ENCODE assay signal across 6 cellular contexts in the genomic region with DNA sequence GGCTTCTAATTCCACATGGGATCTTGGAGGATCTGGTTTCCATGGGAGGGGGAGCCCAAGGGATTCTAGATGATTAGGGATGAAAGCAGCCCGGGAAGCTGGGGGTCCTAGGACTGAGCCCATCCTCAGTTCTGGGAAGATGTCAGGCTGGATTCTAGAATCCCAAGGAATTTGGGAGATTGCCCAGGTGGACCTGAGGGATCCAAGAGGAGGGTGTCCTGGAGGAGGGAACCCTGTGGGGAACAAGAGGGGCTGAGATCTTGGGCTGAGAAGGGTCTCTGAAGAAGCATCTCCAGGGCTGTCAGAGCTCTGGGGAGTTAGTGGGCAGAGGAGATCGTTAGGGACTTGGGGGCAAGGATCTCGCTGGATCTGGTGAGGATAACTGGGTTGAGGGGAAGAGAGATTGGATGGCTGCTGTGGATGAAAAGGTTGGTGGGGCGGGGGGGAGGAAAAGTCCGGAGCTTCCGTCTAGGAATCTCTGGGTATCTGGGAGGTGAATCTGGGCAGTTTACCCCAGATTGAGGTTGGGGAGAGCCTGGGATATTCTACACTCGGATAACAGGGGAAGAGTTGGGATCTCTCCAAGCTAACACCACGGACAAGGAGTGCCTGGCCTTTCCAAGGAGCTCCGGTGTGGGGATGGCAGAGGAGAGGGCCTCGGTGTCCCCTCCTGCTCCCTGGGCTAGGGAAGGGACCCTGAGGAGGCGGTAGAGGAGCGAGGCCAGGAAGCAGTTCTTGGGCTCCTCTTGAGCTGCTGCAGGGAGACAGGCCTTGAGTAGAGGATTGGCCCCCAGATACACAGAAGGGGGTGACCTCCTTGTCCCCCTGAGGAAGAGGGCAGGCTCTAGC. TPM values are rescaled to one million over a fixed set of nuclear protein-coding genes. Genes with fewer than 3 reads are reported as not detected.
DNase-seq lines count a peak whose midpoint lies in the region; ATAC-seq, FAIRE-seq and TF ChIP-seq lines count a peak whose summit lies in the region.

No MANE protein-coding gene starts in this region.

- ATAC-seq in A549 = no peak
- ATAC-seq in HG03175 (IDR thresholded peaks at IDR 0.05; ENCODE audit: unreplicated experiment) = no peak

- no peaks in the 10 kb centered on the region for H4K20me1 ChIP-seq in OCI-LY3 (ENCODE audit: insufficient read depth, low read length)
- peaks cover 3% of the 10 kb centered on the region for H4K20me1 ChIP-seq in hepatocyte (ENCODE audit: insufficient read depth, poor library complexity, severe bottlenecking)

- H3K9me3 ChIP-seq in A549 = no peaks in the 10 kb centered on the region
- no peaks in the 10 kb centered on the region for H3K9me3 ChIP-seq in OCI-LY3 (ENCODE audit: insufficient read depth, low read length)
- H3K9me3 ChIP-seq in hepatocyte (ENCODE audit: low read depth) = no peaks in the 10 kb centered on the region

- FAIRE-seq in A549 (lab: Jason Lieb, UNC) = no peak

- no peak for TF ChIP-seq POLR2A in A549 (IDR thresholded peaks at IDR 0.05; ENCODE audit: low read length)

- H2AFZ ChIP-seq in OCI-LY3 (ENCODE audit: low read depth, low read length) = no peak overlapping the region
- no peak overlapping the region for H2AFZ ChIP-seq in hepatocyte

- peaks cover 15% of the 10 kb centered on the region; the same call in 2 of the 3 replicates for H3K4me1 ChIP-seq in A549
- peaks cover 7% of the 10 kb centered on the region for H3K4me1 ChIP-seq in OCI-LY3 (ENCODE audit: low read length)
- peaks cover 5% of the 10 kb centered on the region for H3K4me1 ChIP-seq in hepatocyte (ENCODE audit: insufficient read depth)

- H3K36me3 ChIP-seq in OCI-LY3 (replicated peaks; ENCODE audit: low read depth, low read length) = no peaks in the 10 kb centered on the region
- H3K36me3 ChIP-seq in hepatocyte (replicated peaks; ENCODE audit: insufficient read depth, low read depth) = no peaks in the 10 kb centered on the region

- no peaks in the 10 kb centered on the region for H3K79me2 ChIP-seq in OCI-LY3 (ENCODE audit: low read length)
- peaks cover 20% of the 10 kb centered on the region for H3K79me2 ChIP-seq in hepatocyte

- peak overlapping the region; percentile 95 to 99 for H3K27ac ChIP-seq in A549
- no peak overlapping the region for H3K27ac ChIP-seq in OCI-LY3 (ENCODE audit: low read length)
- H3K27ac ChIP-seq in hepatocyte = peak overlapping the region; percentile 32

- POLR2A ChIA-PET in A549 (lab: Yijun Ruan, JAX) = no interaction called here

- H3K27me3 ChIP-seq in OCI-LY3 (ENCODE audit: low read depth, low read length) (no peaks in the 10 kb centered on the region), hepatocyte (no peaks in the 10 kb centered on the region)

- no peaks in the 10 kb centered on the region for H3K9me2 ChIP-seq in hepatocyte (replicated peaks; ENCODE audit: insufficient read depth)

- H3K4me2 ChIP-seq in A549 (peak overlapping the region; percentile 97), OCI-LY3 (ENCODE audit: low read length) (peak overlapping the region; percentile 93), hepatocyte (peak overlapping the region; percentile 93)

- no peak for TF ChIP-seq EP300 in A549 (IDR thresholded peaks at IDR 0.05)

- 79% methylated on average over 12 of the region's 12 CpGs for WGBS in A549 (ENCODE audit: missing lambda C conversion rate)
- 68% methylated on average over 11 of the region's 12 CpGs for WGBS in hepatocyte (ENCODE audit: low lambda C conversion rate, missing lambda C conversion rate)

- no peak for TF ChIP-seq RAD21 in A549 (conservative IDR thresholded peaks at IDR 0.05 in 1 of 2, IDR thresholded peaks at IDR 0.05 in 1 of 2)

- DNase-seq in A549 (ENCODE audit: low read depth in 1 of 2, low spot score in 1 of 2) = no peak
- peak; percentile 8 for DNase-seq in hepatocyte (ENCODE audit: low spot score)
- DNase-seq in Kasumi-1 (lab: John Stamatoyannopoulos, UW) = no peak
- no peak for DNase-seq in GOT3 (lab: John Stamatoyannopoulos, UW)

- CTCF ChIA-PET in A549 (lab: Yijun Ruan, JAX) = interaction anchor here (1.0 to 12.2 kb wide), 4 partner anchors 10 to 81 kb away, joined by 4 to 134 read pairs (median 8); no protein-coding TSS in a partner anchor

- TF ChIP-seq CTCF in A549 (IDR thresholded peaks at IDR 0.05) (no peak), OCI-LY3 (IDR thresholded peaks at IDR 0.05; ENCODE audit: low read depth, low read length) (no peak), hepatocyte (IDR thresholded peaks at IDR 0.05; ENCODE audit: poor library complexity) (no peak)

- H3K4me3 ChIP-seq in A549 (peak overlapping the region; percentile 87), OCI-LY3 (ENCODE audit: low read length) (peak overlapping the region; percentile 79), hepatocyte (peak overlapping the region; percentile 71)

- H3K9ac ChIP-seq in OCI-LY3 (ENCODE audit: low read length) = peak overlapping the region; percentile 79

TF ChIP-seq in A549, 52 proteins besides CTCF, POLR2A, EP300 and RAD21 (continues in another document):
- TF ChIP-seq, protein P1, sequence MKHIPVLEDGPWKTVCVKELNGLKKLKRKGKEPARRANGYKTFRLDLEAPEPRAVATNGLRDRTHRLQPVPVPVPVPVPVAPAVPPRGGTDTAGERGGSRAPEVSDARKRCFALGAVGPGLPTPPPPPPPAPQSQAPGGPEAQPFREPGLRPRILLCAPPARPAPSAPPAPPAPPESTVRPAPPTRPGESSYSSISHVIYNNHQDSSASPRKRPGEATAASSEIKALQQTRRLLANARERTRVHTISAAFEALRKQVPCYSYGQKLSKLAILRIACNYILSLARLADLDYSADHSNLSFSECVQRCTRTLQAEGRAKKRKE (CRISPR knock-in tag; IDR thresholded peaks at IDR 0.05; ENCODE audit: low read depth) = no peak
- TF ChIP-seq HOXA7 (CRISPR knock-in tag; IDR thresholded peaks at IDR 0.05) (no peak), HDAC2 (IDR thresholded peaks at IDR 0.05) (no peak), BHLHE40 (IDR thresholded peaks at IDR 0.05; ENCODE audit: low read depth, low read length) (no peak), ZSCAN20 (CRISPR knock-in tag; IDR thresholded peaks at IDR 0.05) (no peak), NPAS2 (CRISPR knock-in tag; IDR thresholded peaks at IDR 0.05; ENCODE audit: borderline replicate concordance) (no peak), EHF (CRISPR knock-in tag; IDR thresholded peaks at IDR 0.05) (no peak), RCOR1 (IDR thresholded peaks at IDR 0.05; ENCODE audit: low read depth, low read length) (no peak)
- TF ChIP-seq, protein P2, sequence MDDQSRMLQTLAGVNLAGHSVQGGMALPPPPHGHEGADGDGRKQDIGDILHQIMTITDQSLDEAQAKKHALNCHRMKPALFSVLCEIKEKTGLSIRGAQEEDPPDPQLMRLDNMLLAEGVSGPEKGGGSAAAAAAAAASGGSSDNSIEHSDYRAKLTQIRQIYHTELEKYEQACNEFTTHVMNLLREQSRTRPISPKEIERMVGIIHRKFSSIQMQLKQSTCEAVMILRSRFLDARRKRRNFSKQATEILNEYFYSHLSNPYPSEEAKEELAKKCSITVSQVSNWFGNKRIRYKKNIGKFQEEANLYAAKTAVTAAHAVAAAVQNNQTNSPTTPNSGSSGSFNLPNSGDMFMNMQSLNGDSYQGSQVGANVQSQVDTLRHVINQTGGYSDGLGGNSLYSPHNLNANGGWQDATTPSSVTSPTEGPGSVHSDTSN (IDR thresholded peaks at IDR 0.05) = no peak

RNA-seq across cellular contexts. Expression of a gene that starts 1.6 kb away (rescaled TPM):
- 5.6 and 7.0 TPM in 2 replicates for polyA plus RNA-seq in A549 (2011; rRNA removed)
- polyA plus RNA-seq in A549 (2012; cell fraction: cytosol; rRNA removed) = 11.4 and 17.1 TPM in 2 replicates
- polyA plus RNA-seq in A549 (2012; cell fraction: nucleus; rRNA removed) = 29.7 and 38.9 TPM in 2 replicates
- 15.5 to 21.5 TPM (median 18.3 TPM) in 3 replicates for polyA plus RNA-seq in A549 (2017; fragmentation: RNase III; extraction: RNeasy Plus Mini Kit Qiagen cat#74134 plus additional on column Dnase treatment)
- 6.8 and 9.4 TPM in 2 replicates for polyA minus RNA-seq in A549 (2011; rRNA and poly(A)+ RNA removed)
- 15.6 and 19.4 TPM in 2 replicates for total RNA-seq in hepatocyte
- 2.1 and 3.6 TPM in 2 replicates for polyA plus RNA-seq in hepatocyte

RNA-seq across cellular contexts. Expression of a gene that starts 23.8 kb away (rescaled TPM):
- polyA plus RNA-seq in A549 (2011; rRNA removed) = 14.1 and 17.3 TPM in 2 replicates
- polyA plus RNA-seq in A549 (2012; cell fraction: cytosol; rRNA removed) = 5.9 and 10.3 TPM in 2 replicates
- 10.8 and 11.6 TPM in 2 replicates for polyA plus RNA-seq in A549 (2012; cell fraction: nucleus; rRNA removed)
- 7.1 to 11.8 TPM (median 10.5 TPM) in 3 replicates for polyA plus RNA-seq in A549 (2017; fragmentation: RNase III; extraction: RNeasy Plus Mini Kit Qiagen cat#74134 plus additional on column Dnase treatment)
- polyA minus RNA-seq in A549 (2011; rRNA and poly(A)+ RNA removed) = 11.0 and 13.8 TPM in 2 replicates
- 42.4 and 52.5 TPM in 2 replicates for total RNA-seq in hepatocyte
- polyA plus RNA-seq in hepatocyte = 54.0 and 56.9 TPM in 2 replicates

RNA-seq across cellular contexts. Expression of a gene that starts 28.6 kb away (rescaled TPM):
- polyA plus RNA-seq in A549 (2011; rRNA removed) (0.13 and 0.44 TPM in 2 replicates), A549 (2017; fragmentation: RNase III; extraction: RNeasy Plus Mini Kit Qiagen cat#74134 plus additional on column Dnase treatment) (0.16 to 0.30 TPM (median 0.23 TPM) in 3 replicates), hepatocyte (13.0 and 18.2 TPM in 2 replicates)
- polyA plus RNA-seq in A549 (2012; cell fraction: cytosol; rRNA removed) = 0.34 and 0.52 TPM in 2 replicates
- 0.23 and 0.54 TPM in 2 replicates for polyA plus RNA-seq in A549 (2012; cell fraction: nucleus; rRNA removed)
- polyA minus RNA-seq in A549 (2011; rRNA and poly(A)+ RNA removed) = 0.17 and 0.63 TPM in 2 replicates
- 1.1 and 1.7 TPM in 2 replicates for total RNA-seq in hepatocyte

RNA-seq across cellular contexts. Expression of a gene that starts 31.1 kb away (rescaled TPM):
- polyA plus RNA-seq in A549 (2011; rRNA removed) = 9.5 and 10.8 TPM in 2 replicates
- 23.9 and 29.3 TPM in 2 replicates for polyA plus RNA-seq in A549 (2012; cell fraction: cytosol; rRNA removed)
- polyA plus RNA-seq in A549 (2012; cell fraction: nucleus; rRNA removed) = 13.5 and 14.3 TPM in 2 replicates
- 12.9 to 13.9 TPM (median 13.6 TPM) in 3 replicates for polyA plus RNA-seq in A549 (2017; fragmentation: RNase III; extraction: RNeasy Plus Mini Kit Qiagen cat#74134 plus additional on column Dnase treatment)
- 2.3 and 3.6 TPM in 2 replicates for polyA minus RNA-seq in A549 (2011; rRNA and poly(A)+ RNA removed)
- total RNA-seq in hepatocyte = 21.4 and 25.7 TPM in 2 replicates
- 54.1 and 57.3 TPM in 2 replicates for polyA plus RNA-seq in hepatocyte

RNA-seq across cellular contexts. Expression of a gene that starts 32.5 kb away (rescaled TPM):
- polyA plus RNA-seq in A549 (2011; rRNA removed) (2.0 and 3.8 TPM in 2 replicates), A549 (2017; fragmentation: RNase III; extraction: RNeasy Plus Mini Kit Qiagen cat#74134 plus additional on column Dnase treatment) (15.7 to 22.6 TPM (median 21.2 TPM) in 3 replicates), hepatocyte (2.2 and 2.3 TPM in 2 replicates)
- polyA plus RNA-seq in A549 (2012; cell fraction: cytosol; rRNA removed) = 8.7 and 11.2 TPM in 2 replicates
- polyA plus RNA-seq in A549 (2012; cell fraction: nucleus; rRNA removed) = 30.5 and 31.9 TPM in 2 replicates
- 3.9 and 7.0 TPM in 2 replicates for polyA minus RNA-seq in A549 (2011; rRNA and poly(A)+ RNA removed)
- 1.8 and 2.7 TPM in 2 replicates for total RNA-seq in hepatocyte
